ENCODE assay signal across 1 cellular context in the genomic region with DNA sequence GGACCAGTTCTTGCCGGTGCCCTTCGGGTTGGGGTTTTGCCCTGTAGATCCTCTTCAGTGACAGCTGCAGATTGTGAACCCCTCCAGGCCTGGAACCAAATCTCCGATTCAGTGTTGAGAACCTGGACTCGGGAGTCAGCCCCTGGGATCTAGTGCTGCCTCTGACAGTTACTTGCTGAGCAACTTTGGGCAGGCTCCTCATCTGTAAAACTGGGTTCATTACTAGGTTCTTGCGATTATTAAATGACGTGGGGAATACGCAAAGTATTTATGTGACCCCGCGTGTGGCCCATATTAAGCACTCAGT.
TF ChIP-seq lines count a peak whose summit lies in the region.

No MANE protein-coding gene starts in this region.

TF ChIP-seq in HepG2, 621 proteins besides CTCF, POLR2A, EP300 and RAD21 (continued from another document and continues in another):
- TF ChIP-seq NFATC3 (CRISPR knock-in tag; IDR thresholded peaks at IDR 0.05), result no peak
- peak; percentile 82 for TF ChIP-seq ZC3H13 (CRISPR knock-in tag; IDR thresholded peaks at IDR 0.05)
- no peak for TF ChIP-seq KDM1A (CRISPR knock-in tag; IDR thresholded peaks at IDR 0.05)
- TF ChIP-seq SMAD3 (CRISPR knock-in tag; IDR thresholded peaks at IDR 0.05), result no peak
- no peak for TF ChIP-seq XBP1 (CRISPR knock-in tag; IDR thresholded peaks at IDR 0.05)
- TF ChIP-seq, protein P1, sequence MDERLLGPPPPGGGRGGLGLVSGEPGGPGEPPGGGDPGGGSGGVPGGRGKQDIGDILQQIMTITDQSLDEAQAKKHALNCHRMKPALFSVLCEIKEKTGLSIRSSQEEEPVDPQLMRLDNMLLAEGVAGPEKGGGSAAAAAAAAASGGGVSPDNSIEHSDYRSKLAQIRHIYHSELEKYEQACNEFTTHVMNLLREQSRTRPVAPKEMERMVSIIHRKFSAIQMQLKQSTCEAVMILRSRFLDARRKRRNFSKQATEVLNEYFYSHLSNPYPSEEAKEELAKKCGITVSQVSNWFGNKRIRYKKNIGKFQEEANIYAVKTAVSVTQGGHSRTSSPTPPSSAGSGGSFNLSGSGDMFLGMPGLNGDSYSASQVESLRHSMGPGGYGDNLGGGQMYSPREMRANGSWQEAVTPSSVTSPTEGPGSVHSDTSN (CRISPR knock-in tag; IDR thresholded peaks at IDR 0.05), result no peak; the same call in 1 of the 2 replicates
- no peak for TF ChIP-seq ZNF513 (CRISPR knock-in tag; conservative IDR thresholded peaks at IDR 0.05)
- no peak; the same call in 1 of the 2 replicates for TF ChIP-seq ZNF317 (CRISPR knock-in tag; IDR thresholded peaks at IDR 0.05)
- TF ChIP-seq XRCC5 (optimal IDR thresholded peaks at IDR 0.05; ENCODE audit: low read length), result no peak
- no peak for TF ChIP-seq ZUFSP (CRISPR knock-in tag; IDR thresholded peaks at IDR 0.05; ENCODE audit: borderline replicate concordance)
- TF ChIP-seq ZNF232 (CRISPR knock-in tag; IDR thresholded peaks at IDR 0.05; ENCODE audit: borderline replicate concordance), result no peak
- TF ChIP-seq MZF1 (CRISPR knock-in tag; IDR thresholded peaks at IDR 0.05; ENCODE audit: borderline replicate concordance), result no peak
- no peak for TF ChIP-seq DNMT1 (CRISPR knock-in tag; IDR thresholded peaks at IDR 0.05)
- TF ChIP-seq HNRNPK (IDR thresholded peaks at IDR 0.05; ENCODE audit: low read depth, low read length, poor library complexity, severe bottlenecking), result no peak
- TF ChIP-seq ZNF256 (CRISPR knock-in tag; conservative IDR thresholded peaks at IDR 0.05), result no peak; the same call in 1 of the 2 replicates
- TF ChIP-seq MTF2 (CRISPR knock-in tag; IDR thresholded peaks at IDR 0.05; ENCODE audit: borderline replicate concordance), result 0 out of 2 replicates have a peak, but pooled peaks have one; percentile 59
- no peak for TF ChIP-seq SP2 (CRISPR knock-in tag; IDR thresholded peaks at IDR 0.05)
- TF ChIP-seq PAX8 (CRISPR knock-in tag; IDR thresholded peaks at IDR 0.05; ENCODE audit: borderline replicate concordance), result 0 out of 2 replicates have a peak, but pooled peaks have one; percentile 52
- TF ChIP-seq, protein P2, sequence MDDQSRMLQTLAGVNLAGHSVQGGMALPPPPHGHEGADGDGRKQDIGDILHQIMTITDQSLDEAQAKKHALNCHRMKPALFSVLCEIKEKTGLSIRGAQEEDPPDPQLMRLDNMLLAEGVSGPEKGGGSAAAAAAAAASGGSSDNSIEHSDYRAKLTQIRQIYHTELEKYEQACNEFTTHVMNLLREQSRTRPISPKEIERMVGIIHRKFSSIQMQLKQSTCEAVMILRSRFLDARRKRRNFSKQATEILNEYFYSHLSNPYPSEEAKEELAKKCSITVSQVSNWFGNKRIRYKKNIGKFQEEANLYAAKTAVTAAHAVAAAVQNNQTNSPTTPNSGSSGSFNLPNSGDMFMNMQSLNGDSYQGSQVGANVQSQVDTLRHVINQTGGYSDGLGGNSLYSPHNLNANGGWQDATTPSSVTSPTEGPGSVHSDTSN (CRISPR knock-in tag; IDR thresholded peaks at IDR 0.05; ENCODE audit: borderline replicate concordance), result no peak
- no peak for TF ChIP-seq CSRNP1 (CRISPR knock-in tag; IDR thresholded peaks at IDR 0.05)
- no peak for TF ChIP-seq ZNF329 (CRISPR knock-in tag; IDR thresholded peaks at IDR 0.05; ENCODE audit: low read depth)
- TF ChIP-seq ZNF512 (CRISPR knock-in tag; IDR thresholded peaks at IDR 0.05), result 0 out of 2 replicates have a peak, but pooled peaks have one; percentile 7
- no peak for TF ChIP-seq ZBTB1 (CRISPR knock-in tag; IDR thresholded peaks at IDR 0.05; ENCODE audit: borderline replicate concordance)
- TF ChIP-seq ZBTB34 (CRISPR knock-in tag; IDR thresholded peaks at IDR 0.05), result no peak
- no peak for TF ChIP-seq MXD3 (CRISPR knock-in tag; IDR thresholded peaks at IDR 0.05)
- peak; percentile 20; the same call in 1 of the 2 replicates for TF ChIP-seq NCOA1 (CRISPR knock-in tag; IDR thresholded peaks at IDR 0.05)
- peak; percentile 7; the same call in 1 of the 2 replicates for TF ChIP-seq ZNF142 (CRISPR knock-in tag; IDR thresholded peaks at IDR 0.05)
- TF ChIP-seq MYPOP (CRISPR knock-in tag; IDR thresholded peaks at IDR 0.05), result peak; percentile 4; the same call in 1 of the 2 replicates
- TF ChIP-seq ATF4 (CRISPR knock-in tag; IDR thresholded peaks at IDR 0.05), result peak in 1 of 2 experiments; percentile 0; a peak in 1 of 4 replicates
- peak; percentile 9; the same call in 1 of the 2 replicates for TF ChIP-seq ZFP90 (CRISPR knock-in tag; IDR thresholded peaks at IDR 0.05; ENCODE audit: borderline replicate concordance)
- TF ChIP-seq BHLHE40 (IDR thresholded peaks at IDR 0.05; ENCODE audit: low read length), result no peak
- TF ChIP-seq SATB2 (CRISPR knock-in tag; IDR thresholded peaks at IDR 0.05), result 0 out of 2 replicates have a peak, but pooled peaks have one; percentile 19
